ENCODE assay signal across 8 cellular contexts in genomic region chr5:173056783-173057061, GRCh38. TPM values are rescaled to one million over a fixed set of nuclear protein-coding genes. Genes with fewer than 3 reads are reported as not detected.
A peak's percentile ranks its signal among the peaks of the same experiment; 100 is the strongest.
DNase-seq lines count a peak whose midpoint lies in the region; ATAC-seq, FAIRE-seq and TF ChIP-seq lines count a peak whose summit lies in the region.

No MANE protein-coding gene starts in this region.

- peaks cover 3% of the 10 kb centered on the region for H3K36me3 Mint-ChIP-seq in T-cell
- H3K36me3 Mint-ChIP-seq in nephron progenitor cell (ENCODE audit: low read depth), result no peaks in the 10 kb centered on the region

- no peaks in the 10 kb centered on the region for H3K9me1 ChIP-seq in endothelial cell of umbilical vein (replicated peaks; ENCODE audit: control insufficient read depth, extremely low read depth, insufficient read depth, low read length)

- H3K4me1 ChIP-seq in endothelial cell of umbilical vein (ENCODE audit: control insufficient read depth, extremely low read depth, insufficient read depth, low read length), result peaks cover 18% of the 10 kb centered on the region

- no peaks in the 10 kb centered on the region for H3K27me3 ChIP-seq in endothelial cell of umbilical vein (ENCODE audit: control insufficient read depth in 2 of 2, insufficient read depth in 2 of 2, low read length in 2 of 2)

- BruUV-seq in endothelial cell of umbilical vein (replicated peaks; lab: Mats Ljungman, UMichigan), result no TSS peak

- no peak for FAIRE-seq in endothelial cell of umbilical vein (lab: Jason Lieb, UNC)

- H3K79me2 ChIP-seq in endothelial cell of umbilical vein (ENCODE audit: control insufficient read depth, insufficient read depth, low read length), result no peaks in the 10 kb centered on the region

- no peaks in the 10 kb centered on the region for H3K9me3 ChIP-seq in endothelial cell of umbilical vein (replicated peaks; ENCODE audit: control insufficient read depth, insufficient read depth, low read length)

- peak overlapping the region; percentile 80 for H3K9ac ChIP-seq in endothelial cell of umbilical vein (replicated peaks; ENCODE audit: extremely low read depth, insufficient read depth, low read length)

- no peak for TF ChIP-seq POLR2A in endothelial cell of umbilical vein (IDR thresholded peaks at IDR 0.05; ENCODE audit: low read depth, low read length)

- H3K27me3 Mint-ChIP-seq in T-cell (peaks cover under 1 to 5% of the 10 kb centered on the region in 2 donors), nephron progenitor cell (ENCODE audit: low read depth, poor library complexity) (peaks cover 13% of the 10 kb centered on the region)

- CTCF ChIA-PET in T-cell (lab: Charles Lee) (interaction anchor here in 1 of 2 donors (0.6 to 1.9 kb wide), 7 partner anchors 10 to 559 kb away, joined by 3 to 25 read pairs (median 6); partner anchors contain the start of gene ATP6V0E1), endothelial cell of umbilical vein (lab: Charles Lee) (interaction anchor here (0.6 to 2.1 kb wide), 13 partner anchors 21 to 350 kb away, joined by 3 to 27 read pairs (median 4); partner anchors contain the start of genes ATP6V0E1 and BNIP1)

- intact Hi-C loops in endothelial cell of umbilical vein (cut with micrococcal nuclease), result loop anchor here (1.0 to 5.0 kb wide), 11 partner anchors 28 to 861 kb away; partner anchors contain the start of genes BNIP1 and RPL26L1

- ATAC-seq in GM18868 (IDR thresholded peaks at IDR 0.05; ENCODE audit: unreplicated experiment), result peak; percentile 35
- ATAC-seq in HG03095 (IDR thresholded peaks at IDR 0.05; ENCODE audit: unreplicated experiment), result peak; percentile 24
- peak; percentile 59 to 64 (median 60) for ATAC-seq in T-cell (replicated peaks in 1 of 4)

- H3K4me3 ChIP-seq in endothelial cell of umbilical vein (replicated peaks in 1 of 3; ENCODE audit: insufficient read depth in 1 of 3, low read depth in 1 of 3, low read length in 3 of 3), result peak overlapping the region; percentile 83 to 89 (median 86)

- TF ChIP-seq CTCF in endothelial cell of umbilical vein (IDR thresholded peaks at IDR 0.05; ENCODE audit: extremely low read depth in 1 of 2, insufficient read depth in 1 of 2, low read depth in 1 of 2, low read length in 2 of 2), result no peak
- no peak for TF ChIP-seq CTCF in nephron progenitor cell (IDR thresholded peaks at IDR 0.05)

- H3K4me1 Mint-ChIP-seq in T-cell, result peaks cover 45 to 59% (median 47%) of the 10 kb centered on the region in 3 donors
- peaks cover 30% of the 10 kb centered on the region for H3K4me1 Mint-ChIP-seq in nephron progenitor cell

- peak overlapping the region; percentile 79 to 92 (median 90) for H3K4me3 Mint-ChIP-seq in T-cell
- H3K4me3 Mint-ChIP-seq in nephron progenitor cell, result peak overlapping the region; percentile 95

- DNase-seq in AG20443 (ENCODE audit: low spot score) (peak; percentile 76), T-cell (peak in 10 of 34 experiments; percentile 81 to 90 (median 86)), endothelial cell of umbilical vein (ENCODE audit: low read depth, low spot score) (no peak), nephron progenitor cell (peak; percentile 82), HCEC 1CT (no peak), superior temporal gyrus (ENCODE audit: extremely low spot score) (no peak)

- H2AFZ ChIP-seq in endothelial cell of umbilical vein (ENCODE audit: low read depth, low read length), result peak overlapping the region; percentile 77

- H3K4me2 ChIP-seq in endothelial cell of umbilical vein (ENCODE audit: insufficient read depth, low read length), result peak overlapping the region; percentile 60

- H3K9me3 Mint-ChIP-seq in T-cell (no peaks in the 10 kb centered on the region), nephron progenitor cell (no peaks in the 10 kb centered on the region)

- H3K27ac Mint-ChIP-seq in T-cell (peak overlapping the region; percentile 86 to 90), nephron progenitor cell (peak overlapping the region; percentile 100)

- dilution Hi-C loops in endothelial cell of umbilical vein (cut with MboI; ENCODE audit: extremely low pct_ligation_motif_present, low sequenced_read_pairs), result no loop called here

- POLR2A ChIA-PET in T-cell (lab: Charles Lee), result interaction anchor here (0.6 to 1.8 kb wide), 9 partner anchors 22 to 277 kb away, joined by 3 to 21 read pairs (median 4); partner anchors contain the start of genes ATP6V0E1 (in 2 of the 2) and BNIP1 (in 1 of the 2)
- POLR2A ChIA-PET in endothelial cell of umbilical vein (lab: Charles Lee), result interaction anchor here (1.1 to 1.5 kb wide), 2 partner anchors 40 to 73 kb away, joined by 3 to 4 read pairs; partner anchors contain the start of gene ATP6V0E1

- H3K27ac ChIP-seq in endothelial cell of umbilical vein (ENCODE audit: insufficient read depth, low read depth, low read length), result peak overlapping the region; percentile 68

- H3K36me3 ChIP-seq in endothelial cell of umbilical vein (ENCODE audit: control insufficient read depth in 2 of 2, extremely low read depth in 1 of 2, insufficient read depth in 2 of 2, low read length in 2 of 2), result no peaks in the 10 kb centered on the region

- H4K20me1 ChIP-seq in endothelial cell of umbilical vein (replicated peaks; ENCODE audit: control insufficient read depth, extremely low read depth, insufficient read depth, low read length), result no peaks in the 10 kb centered on the region

TF ChIP-seq in endothelial cell of umbilical vein, 7 proteins besides CTCF, POLR2A, EP300 and RAD21:
- no peak for TF ChIP-seq JUN (IDR thresholded peaks at IDR 0.05; ENCODE audit: borderline replicate concordance, insufficient read depth, insufficient read length, low read depth)
- TF ChIP-seq GATA2 (IDR thresholded peaks at IDR 0.05; ENCODE audit: insufficient read depth, insufficient read length, low read depth, low read length), result no peak
- TF ChIP-seq POLR2AphosphoS5 (IDR thresholded peaks at IDR 0.05; ENCODE audit: insufficient read depth, low read depth, low read length), result no peak
- no peak for TF ChIP-seq EZH2 (IDR thresholded peaks at IDR 0.05; ENCODE audit: borderline replicate concordance, low read depth, low read length, severe bottlenecking)
- no peak for TF ChIP-seq MAX (IDR thresholded peaks at IDR 0.05; ENCODE audit: insufficient read depth, insufficient read length)
- no peak for TF ChIP-seq FOS (IDR thresholded peaks at IDR 0.05; ENCODE audit: borderline replicate concordance, insufficient read depth, low read length)
- TF ChIP-seq MYC (IDR thresholded peaks at IDR 0.05; ENCODE audit: low read depth, low read length), result no peak

RNA-seq across cellular contexts. Expression of gene CREBRF, which starts 0.6 kb away (rescaled TPM):
- total RNA-seq in T-cell, result 10 to 100 TPM; 77.8 to 94.7 (median 89.7) TPM
- total RNA-seq in endothelial cell of umbilical vein, result 8.8 and 9.4 TPM in 2 replicates
- 1.7 and 2.7 TPM in 2 replicates for polyA plus RNA-seq in endothelial cell of umbilical vein
- 2.6 and 3.5 TPM in 2 replicates for polyA plus RNA-seq in endothelial cell of umbilical vein (2011; cell fraction: cytosol; rRNA removed)
- polyA plus RNA-seq in endothelial cell of umbilical vein (2011; cell fraction: nucleus; rRNA removed), result 19.1 and 20.5 TPM in 2 replicates
- polyA plus RNA-seq in endothelial cell of umbilical vein (2012), result 3.1 and 3.2 TPM in 2 replicates
- polyA minus RNA-seq in endothelial cell of umbilical vein, result 19.8 and 24.7 TPM in 2 replicates
- polyA minus RNA-seq in endothelial cell of umbilical vein (2011; cell fraction: cytosol; rRNA and poly(A)+ RNA removed), result 3.6 TPM
- polyA minus RNA-seq in endothelial cell of umbilical vein (2011; cell fraction: nucleus; rRNA and poly(A)+ RNA removed), result 28.2 and 28.6 TPM in 2 replicates

Comparison
In these comparisons a context has a peak if more than half of its experiments do, and no peak if none do; other contexts are left out.
1. DNase-seq: peak in AG20443 (single experiment) and nephron progenitor cell (single experiment); none in endothelial cell of umbilical vein (single experiment), HCEC 1CT (single experiment) and superior temporal gyrus (single experiment).
2. Peak in every context shown above with its lines, with median percentiles within 50 percentile points of each other: ATAC-seq.